ENCODE assay signal across 8 cellular contexts in the genomic region with DNA sequence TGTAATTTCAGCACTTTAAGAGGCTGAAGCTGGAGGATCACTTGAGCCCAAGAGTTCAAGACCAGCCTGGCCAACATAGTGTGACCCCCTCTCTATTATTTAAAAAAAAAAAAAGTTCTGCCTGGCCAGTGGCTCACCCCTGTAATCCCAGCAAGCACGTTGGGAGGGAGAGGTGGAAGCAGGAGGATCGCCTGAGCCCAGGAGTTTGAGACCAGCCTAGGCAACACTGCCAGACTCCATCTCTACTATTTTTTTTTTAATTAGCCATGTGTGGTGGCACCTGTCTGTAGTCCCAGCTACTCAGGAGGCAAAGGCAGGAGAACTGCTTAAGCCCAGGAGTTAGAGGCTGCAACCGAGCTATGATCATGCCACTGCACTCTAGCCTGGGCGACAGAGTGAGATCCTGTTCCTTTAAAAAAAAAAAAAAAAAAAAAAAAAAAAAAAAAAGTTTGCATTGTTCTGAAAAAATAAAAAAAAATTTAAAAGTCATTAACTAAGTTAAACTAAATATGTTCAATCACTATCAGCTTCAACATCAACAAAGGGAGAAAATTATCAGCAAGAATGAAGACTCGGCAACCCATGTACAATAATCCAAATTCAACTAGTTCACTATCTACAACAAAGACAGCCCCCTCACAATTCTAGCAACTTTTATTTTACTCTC. TPM values are rescaled to one million over a fixed set of nuclear protein-coding genes. Genes with fewer than 3 reads are reported as not detected.
DNase-seq lines count a peak whose midpoint lies in the region; ATAC-seq and TF ChIP-seq lines count a peak whose summit lies in the region.

No MANE protein-coding gene starts in this region.

- no peaks in the 10 kb centered on the region for H3K9me2 ChIP-seq in neural cell (ENCODE audit: insufficient read depth, low read length)

- POLR2A ChIA-PET in BJ (lab: Charles Lee) = interaction anchor here (0.5 kb wide), 1 partner anchor 12 kb away, joined by 4 read pairs; no protein-coding TSS in a partner anchor
- POLR2A ChIA-PET in RWPE1 (lab: Yijun Ruan, JAX; ENCODE audit: low non-redundant PET) = no interaction called here

- no peaks in the 10 kb centered on the region for H3F3A ChIP-seq in neural cell (ENCODE audit: insufficient read depth, low read length, poor library complexity, severe bottlenecking)

- no peaks in the 10 kb centered on the region for H3K9me3 ChIP-seq in ectodermal cell (ENCODE audit: control insufficient read depth, low read length)
- H3K9me3 ChIP-seq in neural cell (ENCODE audit: low read length) = no peaks in the 10 kb centered on the region

- no peak for TF ChIP-seq EP300 in neural cell (conservative IDR thresholded peaks at IDR 0.05; ENCODE audit: poor library complexity, severe bottlenecking)

- 41 to 47% methylated on average over 4 to 5 of the region's 5 CpGs for WGBS in ectodermal cell, 2 experiments

- peak overlapping the region; percentile 100 for H3K9ac ChIP-seq in neural cell (ENCODE audit: low read length)

- peak overlapping the region; percentile 99 for H3K4me2 ChIP-seq in neural cell (ENCODE audit: low read length)

- H4K20me1 ChIP-seq in neural cell (ENCODE audit: insufficient read depth) = peaks cover 7% of the 10 kb centered on the region

- peaks cover 68% of the 10 kb centered on the region for H3K79me2 ChIP-seq in neural cell (replicated peaks; ENCODE audit: insufficient read depth, low read length)

- TF ChIP-seq RAD21 in neural cell (conservative IDR thresholded peaks at IDR 0.05) = no peak

- no peak for DNase-seq in BJ (ENCODE audit: low read depth)
- DNase-seq in LNCaP clone FGC (ENCODE audit: low read depth) = no peak
- DNase-seq in RWPE1 (ENCODE audit: low spot score) = no peak
- no peak for DNase-seq in NCI-H187 treated with DMSO at 0.1 percent for 48 hours (lab: John Stamatoyannopoulos, UW)

- CTCF ChIA-PET in BJ (lab: Yijun Ruan, JAX) (interaction anchor here (0.6 to 4.1 kb wide), 2 partner anchors 45 to 59 kb away, joined by 3 to 18 read pairs; no protein-coding TSS in a partner anchor), RWPE1 (lab: Yijun Ruan, JAX) (interaction anchor here (0.6 to 0.8 kb wide), 2 partner anchors 44 to 148 kb away, joined by 3 read pairs; no protein-coding TSS in a partner anchor)

- no peaks in the 10 kb centered on the region for H3K4me1 ChIP-seq in ectodermal cell (ENCODE audit: control insufficient read depth, insufficient read depth, low read length)

- H3K27me3 ChIP-seq in BJ (ENCODE audit: control insufficient read depth, insufficient read depth, low read length) = no peaks in the 10 kb centered on the region
- no peaks in the 10 kb centered on the region for H3K27me3 ChIP-seq in ectodermal cell (ENCODE audit: control insufficient read depth, insufficient read depth, low read length, poor library complexity, severe bottlenecking)
- H3K27me3 ChIP-seq in neural cell (ENCODE audit: insufficient read depth, low read depth, low read length) = no peaks in the 10 kb centered on the region

- ATAC-seq in GM21390 (IDR thresholded peaks at IDR 0.05; ENCODE audit: unreplicated experiment) = no peak
- no peak for ATAC-seq in HG03520 (IDR thresholded peaks at IDR 0.05; ENCODE audit: unreplicated experiment)

- H3K36me3 ChIP-seq in BJ (ENCODE audit: control insufficient read depth, insufficient read depth, low read length) = no peaks in the 10 kb centered on the region
- H3K36me3 ChIP-seq in ectodermal cell (ENCODE audit: control insufficient read depth, insufficient read depth, low read length) = no peaks in the 10 kb centered on the region
- H3K36me3 ChIP-seq in neural cell (ENCODE audit: insufficient read depth, low read length) = no peaks in the 10 kb centered on the region

- H2AFZ ChIP-seq in neural cell (ENCODE audit: low read depth, low read length) = no peak overlapping the region

- H3K4me3 ChIP-seq in BJ (ENCODE audit: low read depth, low read length) (peak overlapping the region; percentile 86), LNCaP clone FGC (ENCODE audit: low read depth, low read length) (peak overlapping the region; percentile 67), ectodermal cell (ENCODE audit: insufficient read depth, low read depth, low read length) (peak overlapping the region; percentile 92), neural cell (ENCODE audit: low read length) (peak overlapping the region; percentile 100)

- no peak overlapping the region for H3K27ac ChIP-seq in ectodermal cell (ENCODE audit: insufficient read depth, low read depth, low read length, poor library complexity, severe bottlenecking)
- peak overlapping the region; percentile 99 for H3K27ac ChIP-seq in neural cell (ENCODE audit: low read length)
- H3K27ac ChIP-seq in RWPE1 = no peak overlapping the region

- no peak for TF ChIP-seq CTCF in BJ (IDR thresholded peaks at IDR 0.05; ENCODE audit: insufficient read depth, low read depth, low read length)
- TF ChIP-seq CTCF in LNCaP clone FGC (IDR thresholded peaks at IDR 0.05; ENCODE audit: control insufficient read depth, extremely low read depth, insufficient read depth) = no peak
- TF ChIP-seq CTCF in neural cell (IDR thresholded peaks at IDR 0.05; ENCODE audit: poor library complexity, severe bottlenecking) = no peak
- no peak for TF ChIP-seq CTCF in RWPE1 (conservative IDR thresholded peaks at IDR 0.05; ENCODE audit: low read depth)

TF ChIP-seq in neural cell, 6 proteins besides CTCF, POLR2A, EP300 and RAD21:
- TF ChIP-seq POLR2AphosphoS5 (IDR thresholded peaks at IDR 0.05) (no peak), MXI1 (conservative IDR thresholded peaks at IDR 0.05; ENCODE audit: poor library complexity, severe bottlenecking) (no peak), TAF1 (IDR thresholded peaks at IDR 0.05; ENCODE audit: low read depth) (no peak), EZH2 (IDR thresholded peaks at IDR 0.05; ENCODE audit: borderline replicate concordance, insufficient read depth, low read length, poor library complexity, severe bottlenecking) (no peak), SMC3 (conservative IDR thresholded peaks at IDR 0.05; ENCODE audit: poor library complexity) (no peak)
- TF ChIP-seq, protein P1, sequence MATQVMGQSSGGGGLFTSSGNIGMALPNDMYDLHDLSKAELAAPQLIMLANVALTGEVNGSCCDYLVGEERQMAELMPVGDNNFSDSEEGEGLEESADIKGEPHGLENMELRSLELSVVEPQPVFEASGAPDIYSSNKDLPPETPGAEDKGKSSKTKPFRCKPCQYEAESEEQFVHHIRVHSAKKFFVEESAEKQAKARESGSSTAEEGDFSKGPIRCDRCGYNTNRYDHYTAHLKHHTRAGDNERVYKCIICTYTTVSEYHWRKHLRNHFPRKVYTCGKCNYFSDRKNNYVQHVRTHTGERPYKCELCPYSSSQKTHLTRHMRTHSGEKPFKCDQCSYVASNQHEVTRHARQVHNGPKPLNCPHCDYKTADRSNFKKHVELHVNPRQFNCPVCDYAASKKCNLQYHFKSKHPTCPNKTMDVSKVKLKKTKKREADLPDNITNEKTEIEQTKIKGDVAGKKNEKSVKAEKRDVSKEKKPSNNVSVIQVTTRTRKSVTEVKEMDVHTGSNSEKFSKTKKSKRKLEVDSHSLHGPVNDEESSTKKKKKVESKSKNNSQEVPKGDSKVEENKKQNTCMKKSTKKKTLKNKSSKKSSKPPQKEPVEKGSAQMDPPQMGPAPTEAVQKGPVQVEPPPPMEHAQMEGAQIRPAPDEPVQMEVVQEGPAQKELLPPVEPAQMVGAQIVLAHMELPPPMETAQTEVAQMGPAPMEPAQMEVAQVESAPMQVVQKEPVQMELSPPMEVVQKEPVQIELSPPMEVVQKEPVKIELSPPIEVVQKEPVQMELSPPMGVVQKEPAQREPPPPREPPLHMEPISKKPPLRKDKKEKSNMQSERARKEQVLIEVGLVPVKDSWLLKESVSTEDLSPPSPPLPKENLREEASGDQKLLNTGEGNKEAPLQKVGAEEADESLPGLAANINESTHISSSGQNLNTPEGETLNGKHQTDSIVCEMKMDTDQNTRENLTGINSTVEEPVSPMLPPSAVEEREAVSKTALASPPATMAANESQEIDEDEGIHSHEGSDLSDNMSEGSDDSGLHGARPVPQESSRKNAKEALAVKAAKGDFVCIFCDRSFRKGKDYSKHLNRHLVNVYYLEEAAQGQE (IDR thresholded peaks at IDR 0.05; ENCODE audit: borderline replicate concordance) = no peak

RNA-seq across cellular contexts. Expression of a gene that starts 1.9 kb away (rescaled TPM):
- polyA plus RNA-seq in BJ (2011; rRNA removed) = 122 and 134 TPM in 2 replicates
- 105 and 134 TPM in 2 replicates for polyA minus RNA-seq in BJ (2011; rRNA and poly(A)+ RNA removed)
- polyA plus RNA-seq in ectodermal cell (2013, experiment 1 of 4) = 120 TPM
- polyA plus RNA-seq in ectodermal cell (2013, experiment 2 of 4) = 133 TPM
- 111 TPM for polyA plus RNA-seq in ectodermal cell (2013, experiment 3 of 4)
- polyA plus RNA-seq in ectodermal cell (2013, experiment 4 of 4) = 117 TPM
- 212 and 215 TPM in 2 replicates for polyA plus RNA-seq in neural cell
- polyA minus RNA-seq in neural cell = 182 and 188 TPM in 2 replicates
